ENCODE assay signal across 9 cellular contexts in genomic region chr19:39448271-39448670, GRCh38.
DNase-seq lines count a peak whose midpoint lies in the region; ATAC-seq, FAIRE-seq and TF ChIP-seq lines count a peak whose summit lies in the region.
"Had no signal": no experiment of that assay in that cellular context is flagged by ENCODE, and none has a peak within 500 bp of the region (broad histone marks: within the 10 kb centered on the region; RNA-seq: fewer than 3 reads in every experiment).

No MANE protein-coding gene starts in this region.

- H3K4me1 Mint-ChIP-seq in activated T-cell treated with anti-CD3 and anti-CD28 coated beads, Interleukin-2, amount 50 U/mL, for 24 hours (ENCODE audit: low read depth): peaks cover 64% of the 10 kb centered on the region
- H3K4me1 Mint-ChIP-seq in central memory CD8-positive, alpha-beta T cell: peaks cover 80% of the 10 kb centered on the region

- peak overlapping the region; percentile 100 for H3K4me3 Mint-ChIP-seq in activated T-cell treated with anti-CD3 and anti-CD28 coated beads, Interleukin-2, amount 50 U/mL, for 24 hours
- H3K4me3 Mint-ChIP-seq in central memory CD8-positive, alpha-beta T cell: peak overlapping the region; percentile 98

- no peaks in the 10 kb centered on the region for H3K9me3 Mint-ChIP-seq in activated T-cell treated with anti-CD3 and anti-CD28 coated beads, Interleukin-2, amount 50 U/mL, for 24 hours
- H3K9me3 Mint-ChIP-seq in central memory CD8-positive, alpha-beta T cell: no peaks in the 10 kb centered on the region

- peaks cover 85% of the 10 kb centered on the region for H3K36me3 Mint-ChIP-seq in activated T-cell treated with anti-CD3 and anti-CD28 coated beads, Interleukin-2, amount 50 U/mL, for 24 hours (ENCODE audit: low read depth)
- H3K36me3 Mint-ChIP-seq in central memory CD8-positive, alpha-beta T cell (ENCODE audit: insufficient read depth): peaks cover 38% of the 10 kb centered on the region

- H3K27me3 Mint-ChIP-seq in activated T-cell treated with anti-CD3 and anti-CD28 coated beads, Interleukin-2, amount 50 U/mL, for 24 hours: no peaks in the 10 kb centered on the region
- no peaks in the 10 kb centered on the region for H3K27me3 Mint-ChIP-seq in central memory CD8-positive, alpha-beta T cell

- no peak for DNase-seq in activated T-cell treated with anti-CD3 and anti-CD28 coated beads, Interleukin-2, amount 50 U/mL, for 24 hours
- no peak for DNase-seq in activated T-cell treated with anti-CD3 and anti-CD28 coated beads, Interleukin-2, amount 50 U/mL, for 1 hour
- DNase-seq in NOMO-1 treated with DMSO at 0.1 percent for 48 hours (lab: John Stamatoyannopoulos, UW; ENCODE audit: unreplicated experiment) (peak; percentile 73), T-helper 9 cell (no peak), D721Med (ENCODE audit: insufficient read length, low spot score) (no peak)
- no peak for DNase-seq in central memory CD8-positive, alpha-beta T cell (ENCODE audit: low spot score in 2 of 2)
- DNase-seq in stimulated activated CD8-positive, alpha-beta memory T cell treated with anti-CD3 and anti-CD28 coated beads, Interleukin-4, amount 100 ng/mL, for 48 hours: peak; percentile 52
- DNase-seq: KG1 had no signal

- ATAC-seq in central memory CD8-positive, alpha-beta T cell (replicated peaks; ENCODE audit: extremely low read depth, poor library complexity, severe bottlenecking): no peak
- no peak for ATAC-seq in HG02759 (IDR thresholded peaks at IDR 0.05; ENCODE audit: unreplicated experiment)

- FAIRE-seq in D721Med (lab: Jason Lieb, UNC): no peak

- TF ChIP-seq CTCF in D721Med (IDR thresholded peaks at IDR 0.05; ENCODE audit: insufficient read depth, missing control alignments): no peak

- peak overlapping the region; percentile 99 for H3K27ac Mint-ChIP-seq in activated T-cell treated with anti-CD3 and anti-CD28 coated beads, Interleukin-2, amount 50 U/mL, for 24 hours
- H3K27ac Mint-ChIP-seq in central memory CD8-positive, alpha-beta T cell (ENCODE audit: low read depth): peak overlapping the region; percentile 100

Comparison
In these comparisons a context has a peak if more than half of its experiments do, and no peak if none do; other contexts are left out.
1. DNase-seq: peak in NOMO-1 treated with DMSO at 0.1 percent for 48 hours (single experiment) and stimulated activated CD8-positive, alpha-beta memory T cell treated with anti-CD3 and anti-CD28 coated beads, Interleukin-4, amount 100 ng/mL, for 48 hours (single experiment); none in activated T-cell treated with anti-CD3 and anti-CD28 coated beads, Interleukin-2, amount 50 U/mL, for 24 hours (single experiment), activated T-cell treated with anti-CD3 and anti-CD28 coated beads, Interleukin-2, amount 50 U/mL, for 1 hour (single experiment), central memory CD8-positive, alpha-beta T cell (0 of 2), T-helper 9 cell (single experiment) and D721Med (single experiment).